25 cellular contexts compared by ENCODE assay signal in the genomic region with DNA sequence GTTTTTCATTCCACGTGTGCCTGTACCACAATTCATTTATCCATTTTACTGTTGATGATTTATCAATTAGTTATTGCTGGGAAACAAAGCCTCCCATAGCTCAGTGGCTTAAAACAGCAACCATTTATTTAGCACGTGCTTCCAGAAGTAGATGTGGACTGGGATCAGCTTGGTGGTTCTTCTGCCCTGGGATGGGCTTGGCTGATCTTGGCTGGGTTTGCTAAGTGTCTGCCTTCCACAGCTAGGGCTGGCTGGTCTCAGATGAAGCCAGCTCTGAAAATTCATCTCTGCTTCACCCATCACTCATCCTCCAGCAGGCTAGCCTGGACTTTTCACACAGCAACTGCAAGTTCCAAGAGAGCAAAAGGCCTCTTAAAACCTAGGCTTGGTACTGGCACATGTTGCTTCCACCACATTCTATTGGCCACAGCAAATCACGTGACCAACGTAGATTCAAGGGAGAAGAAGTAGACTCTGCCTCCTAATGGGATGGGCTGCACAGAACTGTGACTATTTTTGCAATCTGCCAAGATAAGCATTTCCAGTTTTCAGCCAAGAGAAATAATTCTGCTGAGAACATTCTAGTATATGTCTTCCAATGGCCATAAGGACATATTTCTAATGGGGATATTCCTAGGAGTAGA.
DNase-seq lines count a peak whose midpoint lies in the region; ATAC-seq and TF ChIP-seq lines count a peak whose summit lies in the region.
"Had no signal": no experiment of that assay in that cellular context is flagged by ENCODE, and none has a peak within 500 bp of the region (broad histone marks: within the 10 kb centered on the region; RNA-seq: fewer than 3 reads in every experiment).

No MANE protein-coding gene starts in this region.

- H3K4me1 ChIP-seq in right cardiac atrium (ENCODE audit: control insufficient read depth, insufficient read depth, low read length) (peaks cover 3% of the 10 kb centered on the region), tibial artery (peaks cover 0 to 25% (median 12%) of the 10 kb centered on the region in 4 donors)
- H3K4me1 ChIP-seq: Caco-2 had no signal

- H3K9me3 ChIP-seq in right cardiac atrium (ENCODE audit: control insufficient read depth, low read length): no peaks in the 10 kb centered on the region
- H3K9me3 ChIP-seq in tibial artery: peaks cover 0 to 7% (median 0%) of the 10 kb centered on the region in 3 donors
- H3K9me3 ChIP-seq: SJCRH30 had no signal

- H3K27ac ChIP-seq in right cardiac atrium (ENCODE audit: low read length) (no peak overlapping the region), tibial artery (peak overlapping the region; percentile 27 to 39)
- H3K27ac ChIP-seq: 22Rv1; BLaER1 treated with 17β-estradiol and CSF1 and Interleukin-3, amounts not matched to agents 10 nM and 100 nM; SJCRH30 had no signal

- DNase-seq in right cardiac atrium (no peak), Right ventricle myocardium superior (no peak), amniotic epithelial cell (ENCODE audit: low read depth) (peak; percentile 47), fibroblast of pulmonary artery (ENCODE audit: low read depth) (peak; percentile 72), tibial artery (no peak), SK-N-DZ (ENCODE audit: low spot score) (no peak), NCI-H82 (lab: John Stamatoyannopoulos, UW) (no peak)
- DNase-seq: Caco-2; CD4-positive, alpha-beta memory T cell; DMS 273 treated with DMSO at 0.1 percent for 48 hours; DMS79 treated with DMSO at 0.1 percent for 48 hours; KG1; NCI-H1105; NCI-H146; NCI-H2029; NCI-H2227 treated with DMSO at 0.1 percent for 48 hours; NCI-H524; NCI-H774; SJCRH30 had no signal

- no peaks in the 10 kb centered on the region for H3K27me3 ChIP-seq in right cardiac atrium (ENCODE audit: control insufficient read depth, insufficient read depth)
- no peaks in the 10 kb centered on the region for H3K27me3 ChIP-seq in tibial artery
- H3K27me3 ChIP-seq: BLaER1 treated with 17β-estradiol and CSF1 and Interleukin-3, amounts not matched to agents 10 nM and 100 nM; SJCRH30 had no signal

- ATAC-seq in right cardiac atrium: peak; percentile 40 to 46
- ATAC-seq in Right ventricle myocardium superior (ENCODE audit: poor library complexity): no peak
- no peak for ATAC-seq in GM21526 (IDR thresholded peaks at IDR 0.05; ENCODE audit: low FRiP score, unreplicated experiment)
- ATAC-seq: GM12878, HCT116, Panc1 had no signal

- WGBS in right cardiac atrium: 78% methylated on average over 4 of the region's 4 CpGs

- no peak for TF ChIP-seq CTCF in fibroblast of pulmonary artery (IDR thresholded peaks at IDR 0.05; ENCODE audit: low read length, missing control alignments)
- no peak for TF ChIP-seq CTCF in tibial artery (IDR thresholded peaks at IDR 0.05)

- no peak overlapping the region for H3K4me3 ChIP-seq in right cardiac atrium (ENCODE audit: low read length)
- no peak overlapping the region for H3K4me3 ChIP-seq in fibroblast of pulmonary artery (replicated peaks; ENCODE audit: low read depth, low read length)
- H3K4me3 ChIP-seq in tibial artery: no peak overlapping the region
- H3K4me3 ChIP-seq: BLaER1 treated with 17β-estradiol and CSF1 and Interleukin-3, amounts not matched to agents 10 nM and 100 nM; GM12878; SJCRH30 had no signal

- no peaks in the 10 kb centered on the region for H3K36me3 ChIP-seq in tibial artery
- H3K36me3 ChIP-seq: BLaER1 treated with 17β-estradiol and CSF1 and Interleukin-3, amounts not matched to agents 10 nM and 100 nM; SJCRH30 had no signal

- intact Hi-C loops in right cardiac atrium (cut with DNase I) (loop anchor here in 1 of 4 donors (10.0 kb wide), 1 partner anchor 118 kb away; no protein-coding TSS in a partner anchor), Right ventricle myocardium superior (cut with DNase I) (no loop called here), tibial artery (cut with DNase I; ENCODE audit: low total_unique reads) (no loop called here)

Comparison
In these comparisons a context has a peak if more than half of its experiments do, and no peak if none do; other contexts are left out.
1. ATAC-seq: peak in right cardiac atrium (2 of 2); none in Right ventricle myocardium superior (single experiment) and GM21526 (single experiment).
2. DNase-seq: peak in amniotic epithelial cell (single experiment) and fibroblast of pulmonary artery (single experiment); none in right cardiac atrium (0 of 3), Right ventricle myocardium superior (single experiment), tibial artery (0 of 2), SK-N-DZ (single experiment) and NCI-H82 (single experiment).